ENCODE assay signal across 30 cellular contexts in the genomic region with DNA sequence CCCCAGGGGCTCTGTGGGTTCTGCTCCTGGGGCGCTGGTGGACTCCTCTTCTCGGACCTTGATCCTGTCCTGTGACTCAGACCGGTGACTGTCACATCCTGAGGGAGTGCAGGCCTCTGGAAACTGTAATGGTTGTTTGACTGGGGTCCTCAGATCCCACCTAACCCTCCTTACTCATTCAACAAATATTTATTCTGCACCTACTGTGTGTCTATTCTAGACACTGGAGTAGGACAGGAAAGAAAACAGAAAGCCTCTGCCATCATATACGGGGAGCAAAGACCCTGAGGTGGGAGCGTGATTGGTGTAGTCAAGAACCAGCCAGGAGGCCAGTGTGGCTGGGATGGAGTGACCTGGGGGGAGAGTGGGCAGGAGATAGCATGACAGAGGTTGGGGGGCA. TPM values are rescaled to one million over a fixed set of nuclear protein-coding genes. Genes with fewer than 3 reads are reported as not detected.
A peak's percentile ranks its signal among the peaks of the same experiment; 100 is the strongest.
DNase-seq lines count a peak whose midpoint lies in the region; FAIRE-seq and TF ChIP-seq lines count a peak whose summit lies in the region.
"Had no signal": no experiment of that assay in that cellular context is flagged by ENCODE, and none has a peak within 500 bp of the region (broad histone marks: within the 10 kb centered on the region; RNA-seq: fewer than 3 reads in every experiment).

No MANE protein-coding gene starts in this region.

- H3K27ac Mint-ChIP-seq in endodermal cell, result no peak overlapping the region
- H3K27ac Mint-ChIP-seq: CD14-positive monocyte; CD4-positive, alpha-beta memory T cell; CD4-positive, CD25-positive, alpha-beta regulatory T cell; CD8-positive, alpha-beta memory T cell had no signal

- peaks cover 6% of the 10 kb centered on the region for H3K4me1 Mint-ChIP-seq in endodermal cell
- H3K4me1 Mint-ChIP-seq: CD14-positive monocyte; CD4-positive, alpha-beta memory T cell; CD4-positive, CD25-positive, alpha-beta regulatory T cell; CD8-positive, alpha-beta memory T cell had no signal

- H3K4me3 ChIP-seq in bronchial epithelial cell (ENCODE audit: low read depth, low read length) (no peak overlapping the region), endodermal cell (ENCODE audit: low read length) (no peak overlapping the region)
- H3K4me3 ChIP-seq: BLaER1, GM12878 had no signal

- no peaks in the 10 kb centered on the region for H3K36me3 Mint-ChIP-seq in endodermal cell (ENCODE audit: low read depth)
- H3K36me3 Mint-ChIP-seq: CD14-positive monocyte; CD4-positive, alpha-beta memory T cell; CD4-positive, CD25-positive, alpha-beta regulatory T cell; CD8-positive, alpha-beta memory T cell had no signal

- H3K27me3 ChIP-seq in bronchial epithelial cell (ENCODE audit: control insufficient read depth, insufficient read depth, low read length) (no peaks in the 10 kb centered on the region), endodermal cell (ENCODE audit: control insufficient read depth, insufficient read depth, low read length, poor library complexity, severe bottlenecking) (no peaks in the 10 kb centered on the region)
- H3K27me3 ChIP-seq: BE2C, BLaER1 had no signal

- H3K9me3 ChIP-seq in endodermal cell (ENCODE audit: control insufficient read depth, low read length), result no peaks in the 10 kb centered on the region
- H3K9me3 ChIP-seq: BE2C, BLaER1 had no signal

- H3K9ac ChIP-seq in endodermal cell (ENCODE audit: extremely low read depth, low read length, poor library complexity, severe bottlenecking), result no peak overlapping the region
- H3K9ac ChIP-seq: BLaER1 had no signal

- no peak for DNase-seq in HTR-8/SVneo (ENCODE audit: insufficient read length, low spot score)
- DNase-seq in bronchial epithelial cell (ENCODE audit: low read depth), result no peak
- peak; percentile 34 for DNase-seq in endodermal cell
- DNase-seq in RWPE1 (ENCODE audit: low spot score), result no peak
- DNase-seq in NCI-H1105 (lab: John Stamatoyannopoulos, UW), result no peak
- DNase-seq in NAMALWA (ENCODE audit: low spot score), result no peak
- DNase-seq: 8988T; ACHN; BE2C; C1 segment of cervical spinal cord; CD4-positive, alpha-beta memory T cell; CD4-positive, CD25-positive, alpha-beta regulatory T cell; CD8-positive, alpha-beta memory T cell; COR-L47; DMS 273 treated with DMSO at 0.1 percent for 48 hours; DMS153; DMS53; DMS79; DND-41; EL; GDM1 had no signal

- H3K4me1 ChIP-seq in endodermal cell (ENCODE audit: control insufficient read depth, insufficient read depth, low read length), result no peaks in the 10 kb centered on the region
- H3K4me1 ChIP-seq: BLaER1 had no signal

- no peak overlapping the region for H3K4me3 Mint-ChIP-seq in endodermal cell
- H3K4me3 Mint-ChIP-seq: CD14-positive monocyte; CD4-positive, alpha-beta memory T cell; CD4-positive, CD25-positive, alpha-beta regulatory T cell; CD8-positive, alpha-beta memory T cell had no signal

- peaks cover 2% of the 10 kb centered on the region for H3K9me3 Mint-ChIP-seq in endodermal cell
- H3K9me3 Mint-ChIP-seq: CD4-positive, alpha-beta memory T cell had no signal

- POLR2A ChIA-PET in RWPE1 (lab: Yijun Ruan, JAX; ENCODE audit: low non-redundant PET), result no interaction called here

- 92 to 100% methylated on average over 2 to 4 of the region's 5 CpGs for WGBS in endodermal cell (ENCODE audit: insufficient coverage in 1 of 2, insufficient read length in 1 of 2), 2 experiments

- TF ChIP-seq CTCF in bronchial epithelial cell (IDR thresholded peaks at IDR 0.05; ENCODE audit: insufficient read depth, low read length, severe bottlenecking) (no peak), endodermal cell (conservative IDR thresholded peaks at IDR 0.05) (no peak), RWPE1 (conservative IDR thresholded peaks at IDR 0.05; ENCODE audit: low read depth) (no peak)

- FAIRE-seq in HTR-8/SVneo (lab: Jason Lieb, UNC) (peak; percentile 9), bronchial epithelial cell (lab: Jason Lieb, UNC) (peak; percentile 23)
- FAIRE-seq: A204.1, GM12878, GM12892, GM18507 had no signal

- CTCF ChIA-PET in RWPE1 (lab: Yijun Ruan, JAX), result no interaction called here

- no peaks in the 10 kb centered on the region for H3K27me3 Mint-ChIP-seq in endodermal cell (ENCODE audit: insufficient read depth)

- no peaks in the 10 kb centered on the region for H3K36me3 ChIP-seq in bronchial epithelial cell (ENCODE audit: control insufficient read depth, insufficient read depth, low read length)
- no peaks in the 10 kb centered on the region for H3K36me3 ChIP-seq in endodermal cell (ENCODE audit: control insufficient read depth, insufficient read depth, low read length)
- H3K36me3 ChIP-seq: BE2C, BLaER1 had no signal

- H3K27ac ChIP-seq in endodermal cell (ENCODE audit: low read depth, low read length), result no peak overlapping the region
- H3K27ac ChIP-seq in RWPE1, result no peak overlapping the region
- H3K27ac ChIP-seq: BLaER1 had no signal

RNA-seq across cellular contexts. Expression of a gene that starts 47.6 kb away (rescaled TPM):
- total RNA-seq in bronchial epithelial cell (not detected in 2 replicates), endodermal cell (1 to 10 TPM; 1.1 to 1.2 TPM)
- polyA plus RNA-seq in endodermal cell (2013, experiment 1 of 2), result 1.0 TPM
- 0.79 TPM for polyA plus RNA-seq in endodermal cell (2013, experiment 2 of 2)
- total RNA-seq: CD4-positive, CD25-positive, alpha-beta regulatory T cell; CD8-positive, alpha-beta memory T cell; Daoy; G401 had no signal
- polyA plus RNA-seq: AG04450; CD14-positive monocyte; CD4-positive, alpha-beta memory T cell; CD4-positive, CD25-positive, alpha-beta regulatory T cell; CD8-positive, alpha-beta memory T cell had no signal
